1 cellular context compared by ENCODE assay signal in genomic region chr6:160737934-160738333, GRCh38.
TF ChIP-seq lines count a peak whose summit lies in the region.

No MANE protein-coding gene starts in this region.

TF ChIP-seq in HepG2, 621 proteins besides CTCF, POLR2A, EP300 and RAD21 (continued from another document):
- TF ChIP-seq DZIP1 (CRISPR knock-in tag; IDR thresholded peaks at IDR 0.05) (no peak), ZNF205 (CRISPR knock-in tag; IDR thresholded peaks at IDR 0.05) (no peak), ZBTB21 (CRISPR knock-in tag; IDR thresholded peaks at IDR 0.05) (no peak), PBX2 (CRISPR knock-in tag; IDR thresholded peaks at IDR 0.05) (no peak), NAIF1 (CRISPR knock-in tag; IDR thresholded peaks at IDR 0.05; ENCODE audit: borderline replicate concordance) (no peak), SRSF9 (IDR thresholded peaks at IDR 0.05; ENCODE audit: borderline replicate concordance, insufficient read depth, low read depth, low read length, poor library complexity, severe bottlenecking) (no peak), FOXJ3 (CRISPR knock-in tag; IDR thresholded peaks at IDR 0.05; ENCODE audit: borderline replicate concordance) (no peak), NR2F1 (CRISPR knock-in tag; IDR thresholded peaks at IDR 0.05) (no peak), MEIS1 (CRISPR knock-in tag; IDR thresholded peaks at IDR 0.05; ENCODE audit: borderline replicate concordance) (no peak), STAT5B (CRISPR knock-in tag; IDR thresholded peaks at IDR 0.05) (no peak), TAF15 (IDR thresholded peaks at IDR 0.05; ENCODE audit: low read depth, low read length, poor library complexity, severe bottlenecking) (no peak), LBX2 (CRISPR knock-in tag; IDR thresholded peaks at IDR 0.05; ENCODE audit: borderline replicate concordance) (no peak), ZFYVE20 (CRISPR knock-in tag; IDR thresholded peaks at IDR 0.05; ENCODE audit: borderline replicate concordance, low read depth) (no peak)
